In the genomic region with DNA sequence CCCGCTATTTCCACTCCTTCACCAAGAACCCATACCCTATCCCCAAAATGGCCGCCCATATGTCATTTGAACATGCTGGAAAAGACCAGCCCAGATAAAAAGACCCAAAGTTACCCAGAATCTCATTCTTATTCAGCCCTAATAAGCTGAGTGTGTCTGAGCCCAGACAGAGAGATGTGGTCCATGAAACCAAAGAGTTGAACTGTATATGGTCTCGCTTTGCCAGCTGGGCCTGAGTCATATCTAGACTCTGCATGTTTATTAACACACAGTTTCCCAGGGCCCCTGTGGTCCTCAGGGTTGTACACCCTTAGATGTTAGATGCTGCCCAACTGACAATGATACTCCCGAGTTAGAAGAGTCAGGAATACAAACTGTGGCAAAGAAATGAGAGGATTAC, we compare ENCODE assay signal across 12 cellular contexts.
DNase-seq lines count a peak whose midpoint lies in the region; ATAC-seq and FAIRE-seq lines count a peak whose summit lies in the region.
"Had no signal": no experiment of that assay in that cellular context is flagged by ENCODE, and none has a peak within 500 bp of the region (broad histone marks: within the 10 kb centered on the region; RNA-seq: fewer than 3 reads in every experiment).

No MANE protein-coding gene starts in this region.

- H3K36me3 Mint-ChIP-seq in naive thymus-derived CD4-positive, alpha-beta T cell, result no peaks in the 10 kb centered on the region
- no peaks in the 10 kb centered on the region for H3K36me3 Mint-ChIP-seq in T-cell

- H3K9me3 ChIP-seq in naive thymus-derived CD4-positive, alpha-beta T cell (ENCODE audit: control insufficient read depth in 2 of 3, low read length in 3 of 3), result no peaks in the 10 kb centered on the region
- H3K9me3 ChIP-seq: ascending aorta, esophagus squamous epithelium had no signal

- FAIRE-seq in GM19239 (lab: Jason Lieb, UNC), result no peak

- H3K4me1 Mint-ChIP-seq in naive thymus-derived CD4-positive, alpha-beta T cell, result peaks cover 0 to 12% (median 7%) of the 10 kb centered on the region in 7 donors
- H3K4me1 Mint-ChIP-seq in T-cell, result peaks cover 0 to 10% (median 9%) of the 10 kb centered on the region in 3 donors

- ATAC-seq in GM18907 (IDR thresholded peaks at IDR 0.05; ENCODE audit: unreplicated experiment) (peak; percentile 94), GM21825 (IDR thresholded peaks at IDR 0.05; ENCODE audit: unreplicated experiment) (peak; percentile 85), HG03378 (IDR thresholded peaks at IDR 0.05; ENCODE audit: unreplicated experiment) (peak; percentile 87), T-cell (replicated peaks in 1 of 4) (no peak)
- peak; percentile 16 for ATAC-seq in naive thymus-derived CD4-positive, alpha-beta T cell

- no peaks in the 10 kb centered on the region for H3K27me3 ChIP-seq in naive thymus-derived CD4-positive, alpha-beta T cell (ENCODE audit: control insufficient read depth in 2 of 2, insufficient read depth in 2 of 2, low read length in 2 of 2)
- H3K27me3 ChIP-seq: ascending aorta, esophagus squamous epithelium had no signal

- H3K9me3 Mint-ChIP-seq in naive thymus-derived CD4-positive, alpha-beta T cell, result peaks cover 0 to 8% (median 0%) of the 10 kb centered on the region in 11 donors
- H3K9me3 Mint-ChIP-seq in T-cell, result no peaks in the 10 kb centered on the region

- H3K36me3 ChIP-seq in naive thymus-derived CD4-positive, alpha-beta T cell (ENCODE audit: control insufficient read depth in 2 of 3, insufficient read depth in 3 of 3, low read length in 3 of 3), result no peaks in the 10 kb centered on the region
- H3K36me3 ChIP-seq: ascending aorta, esophagus squamous epithelium had no signal

- H3K4me3 Mint-ChIP-seq in naive thymus-derived CD4-positive, alpha-beta T cell, result no peak overlapping the region
- no peak overlapping the region for H3K4me3 Mint-ChIP-seq in T-cell

- no peaks in the 10 kb centered on the region for H3K4me1 ChIP-seq in naive thymus-derived CD4-positive, alpha-beta T cell (ENCODE audit: control insufficient read depth in 2 of 2, insufficient read depth in 2 of 2, low read length in 2 of 2)
- H3K4me1 ChIP-seq: ascending aorta, esophagus squamous epithelium had no signal

- CTCF ChIA-PET in naive thymus-derived CD4-positive, alpha-beta T cell (lab: Charles Lee), result no interaction called here
- CTCF ChIA-PET in T-cell (lab: Charles Lee), result no interaction called here

- H3K27me3 Mint-ChIP-seq in naive thymus-derived CD4-positive, alpha-beta T cell, result no peaks in the 10 kb centered on the region
- no peaks in the 10 kb centered on the region for H3K27me3 Mint-ChIP-seq in T-cell

- no peak overlapping the region for H3K27ac Mint-ChIP-seq in naive thymus-derived CD4-positive, alpha-beta T cell
- no peak overlapping the region for H3K27ac Mint-ChIP-seq in T-cell

- no peak overlapping the region for H3K27ac ChIP-seq in naive thymus-derived CD4-positive, alpha-beta T cell (ENCODE audit: low read depth, low read length)
- H3K27ac ChIP-seq: ascending aorta, esophagus squamous epithelium had no signal

- POLR2A ChIA-PET in naive thymus-derived CD4-positive, alpha-beta T cell (lab: Charles Lee), result no interaction called here
- POLR2A ChIA-PET in T-cell (lab: Charles Lee), result no interaction called here

- intact Hi-C loops in naive thymus-derived CD4-positive, alpha-beta T cell (cut with micrococcal nuclease), result no loop called here

- no peak overlapping the region for H3K4me3 ChIP-seq in naive thymus-derived CD4-positive, alpha-beta T cell (ENCODE audit: low read length)
- H3K4me3 ChIP-seq: ascending aorta, esophagus squamous epithelium had no signal

- DNase-seq in naive thymus-derived CD4-positive, alpha-beta T cell, result no peak
- DNase-seq in GM19239 (ENCODE audit: insufficient read length, low spot score) (no peak), T-cell (no peak), NCI-H1092 (lab: John Stamatoyannopoulos, UW) (no peak), NAMALWA (ENCODE audit: low spot score) (no peak)
- DNase-seq: esophagus squamous epithelium, GOT3, NCI-H526 treated with DMSO at 0.1 percent for 48 hours had no signal

Comparison
In these comparisons a context has a peak if more than half of its experiments do, and no peak if none do; other contexts are left out.
1. ATAC-seq: peak in GM18907 (single experiment), GM21825 (single experiment), HG03378 (single experiment) and naive thymus-derived CD4-positive, alpha-beta T cell (single experiment); none in T-cell (0 of 4).